Comparison of ENCODE assay signal across 9 cellular contexts in the genomic region with DNA sequence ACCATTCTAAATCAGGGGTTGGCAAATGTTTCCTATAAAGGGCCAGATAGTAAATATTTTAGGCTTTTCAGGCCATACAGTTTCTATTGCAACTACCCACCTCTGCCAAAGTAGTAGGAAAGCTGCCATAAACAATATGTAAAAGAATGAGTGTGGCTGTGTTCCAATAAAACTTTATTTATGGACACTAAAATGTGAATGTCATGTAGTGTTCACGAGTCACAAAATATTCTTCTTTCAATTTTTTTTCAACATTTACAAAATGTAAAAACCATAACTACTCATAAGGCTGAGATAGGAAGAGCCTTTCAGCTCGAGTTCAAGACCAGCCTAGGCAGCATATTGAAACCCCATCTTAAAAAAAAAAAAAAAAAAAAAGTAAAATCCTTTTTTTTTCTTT. TPM values are rescaled to one million over a fixed set of nuclear protein-coding genes. Genes with fewer than 3 reads are reported as not detected.
"Had no signal": no experiment of that assay in that cellular context is flagged by ENCODE, and none has a peak within 500 bp of the region (broad histone marks: within the 10 kb centered on the region; RNA-seq: fewer than 3 reads in every experiment).

No MANE protein-coding gene starts in this region.

- H3K27ac Mint-ChIP-seq: HFFc6, IgD-negative memory B cell had no signal

- H3K9me3 Mint-ChIP-seq: HFFc6, IgD-negative memory B cell had no signal

- H3K36me3 Mint-ChIP-seq: IgD-negative memory B cell had no signal

- H3K4me3 ChIP-seq: GM23248, HAP-1 had no signal

- H3K27me3 Mint-ChIP-seq: IgD-negative memory B cell had no signal

- H3K27ac ChIP-seq: GM23248, HL-60 had no signal

- H3K4me3 Mint-ChIP-seq: HFFc6, IgD-negative memory B cell had no signal

- DNase-seq: GM23248, HFFc6, Kasumi-1, KG1 had no signal

- H3K9ac ChIP-seq: GM23248 had no signal

- FAIRE-seq: H1 had no signal

- H3K9me3 ChIP-seq: HAP-1 had no signal

- H2AFZ ChIP-seq: GM23248 had no signal

- ATAC-seq: HCT116 had no signal

RNA-seq across cellular contexts. Expression of a gene that starts 13.4 kb away (rescaled TPM):
- total RNA-seq: GM23248, HFFc6 had no signal
- polyA plus RNA-seq: GM23248, IgD-negative memory B cell had no signal
